Comparison of ENCODE assay signal across 23 cellular contexts in genomic region chr9:122118343-122119165, GRCh38. TPM values are rescaled to one million over a fixed set of nuclear protein-coding genes. Genes with fewer than 3 reads are reported as not detected.
"Had no signal": no experiment of that assay in that cellular context is flagged by ENCODE, and none has a peak within 500 bp of the region (broad histone marks: within the 10 kb centered on the region; RNA-seq: fewer than 3 reads in every experiment).

No MANE protein-coding gene starts in this region.

- H3K27ac ChIP-seq: breast epithelium, PC-9 had no signal

- DNase-seq: activated B cell treated with CpG ODN at 0.5 μM for 24 hours; activated CD4-positive, alpha-beta memory T cell treated with anti-CD3 and anti-CD28 coated beads for 36 hours; activated CD4-positive, alpha-beta T cell treated with anti-CD3 and anti-CD28 coated beads, Interleukin-2, amount 10 ng/mL, durations not matched to agents 7 days and 5 days; activated gamma-delta T cell treated with Interleukin-2 at 50 U/mL for 16 hours; activated naive CD4-positive, alpha-beta T cell treated with anti-CD3 and anti-CD28 coated beads, Interleukin-2, amount 10 ng/mL, durations not matched to agents 7 days and 5 days; activated naive CD8-positive, alpha-beta T cell treated with anti-CD3 and anti-CD28 coated beads for 36 hours; activated T-cell treated with anti-CD3 and anti-CD28 coated beads for 4 hours; activated T-cell treated with anti-CD3 and anti-CD28 coated beads, Interleukin-2, amount 50 U/mL, for 72 hours; caudate nucleus; Karpas-422; NCI-H1048; NCI-H146; NCI-H187 treated with DMSO at 0.1 percent for 48 hours; NCI-H2081 treated with DMSO at 0.1 percent for 48 hours; NCI-H446; NCI-H524; SIG-M5; T-helper 17 cell; T-helper 9 cell had no signal

- H3K36me3 Mint-ChIP-seq: activated CD4-positive, alpha-beta memory T cell treated with anti-CD3 and anti-CD28 coated beads for 36 hours; activated naive CD4-positive, alpha-beta T cell treated with anti-CD3 and anti-CD28 coated beads, Interleukin-2, amount 10 ng/mL, durations not matched to agents 7 days and 5 days; activated naive CD8-positive, alpha-beta T cell treated with anti-CD3 and anti-CD28 coated beads for 36 hours had no signal

- H3K9me3 ChIP-seq: breast epithelium had no signal

- H3K4me1 Mint-ChIP-seq: activated B cell treated with CpG ODN at 0.5 μM for 24 hours; activated CD4-positive, alpha-beta T cell treated with anti-CD3 and anti-CD28 coated beads, Interleukin-2, amount 10 ng/mL, durations not matched to agents 7 days and 5 days; activated naive CD4-positive, alpha-beta T cell treated with anti-CD3 and anti-CD28 coated beads, Interleukin-2, amount 10 ng/mL, durations not matched to agents 7 days and 5 days had no signal

- H3K27me3 Mint-ChIP-seq: activated CD4-positive, alpha-beta T cell treated with anti-CD3 and anti-CD28 coated beads, Interleukin-2, amount 10 ng/mL, durations not matched to agents 7 days and 5 days had no signal

- H3K4me3 Mint-ChIP-seq: activated B cell treated with CpG ODN at 0.5 μM for 24 hours; activated CD4-positive, alpha-beta memory T cell treated with anti-CD3 and anti-CD28 coated beads for 36 hours; activated CD4-positive, alpha-beta T cell treated with anti-CD3 and anti-CD28 coated beads, Interleukin-2, amount 10 ng/mL, durations not matched to agents 7 days and 5 days; activated naive CD4-positive, alpha-beta T cell treated with anti-CD3 and anti-CD28 coated beads, Interleukin-2, amount 10 ng/mL, durations not matched to agents 7 days and 5 days; activated naive CD8-positive, alpha-beta T cell treated with anti-CD3 and anti-CD28 coated beads for 36 hours; activated T-cell treated with anti-CD3 and anti-CD28 coated beads, Interleukin-2, amount 50 U/mL, for 72 hours; T-helper 17 cell had no signal

- ATAC-seq: activated T-cell treated with anti-CD3 and anti-CD28 coated beads, Interleukin-2, amount 50 U/mL, for 72 hours; T-helper 17 cell had no signal

- H3K27me3 ChIP-seq: breast epithelium had no signal

- H3K36me3 ChIP-seq: breast epithelium had no signal

- H3K27ac Mint-ChIP-seq: activated B cell treated with CpG ODN at 0.5 μM for 24 hours; activated CD4-positive, alpha-beta memory T cell treated with anti-CD3 and anti-CD28 coated beads for 36 hours; activated CD4-positive, alpha-beta T cell treated with anti-CD3 and anti-CD28 coated beads, Interleukin-2, amount 10 ng/mL, durations not matched to agents 7 days and 5 days; activated naive CD4-positive, alpha-beta T cell treated with anti-CD3 and anti-CD28 coated beads, Interleukin-2, amount 10 ng/mL, durations not matched to agents 7 days and 5 days; activated naive CD8-positive, alpha-beta T cell treated with anti-CD3 and anti-CD28 coated beads for 36 hours; activated T-cell treated with anti-CD3 and anti-CD28 coated beads, Interleukin-2, amount 50 U/mL, for 72 hours; activated T-helper 2 cell treated with anti-CD3 and anti-CD28 coated beads, Interferon-gamma antibody, Interleukin-2, Interleukin-4, amounts not matched to agents 10 μg/mL and 5 μg/mL and 100 μg/mL, durations not matched to agents 14 hours and 24 hours and 36 hours; T-helper 17 cell had no signal

- H3K9me3 Mint-ChIP-seq: activated B cell treated with CpG ODN at 0.5 μM for 24 hours; activated CD4-positive, alpha-beta T cell treated with anti-CD3 and anti-CD28 coated beads, Interleukin-2, amount 10 ng/mL, durations not matched to agents 7 days and 5 days; activated naive CD4-positive, alpha-beta T cell treated with anti-CD3 and anti-CD28 coated beads, Interleukin-2, amount 10 ng/mL, durations not matched to agents 7 days and 5 days; activated naive CD8-positive, alpha-beta T cell treated with anti-CD3 and anti-CD28 coated beads for 36 hours; activated T-cell treated with anti-CD3 and anti-CD28 coated beads, Interleukin-2, amount 50 U/mL, for 72 hours; activated T-helper 2 cell treated with anti-CD3 and anti-CD28 coated beads, Interferon-gamma antibody, Interleukin-2, Interleukin-4, amounts not matched to agents 10 μg/mL and 5 μg/mL and 100 μg/mL, durations not matched to agents 14 hours and 24 hours and 36 hours had no signal

- H3K4me1 ChIP-seq: breast epithelium had no signal

- H3K4me3 ChIP-seq: breast epithelium, PC-9 had no signal

RNA-seq across cellular contexts. Expression of gene MORN5, which starts 41.2 kb away (rescaled TPM):
- total RNA-seq: activated B cell treated with CpG ODN at 0.5 μM for 24 hours; activated CD4-positive, alpha-beta memory T cell treated with anti-CD3 and anti-CD28 coated beads for 36 hours; activated CD4-positive, alpha-beta T cell treated with anti-CD3 and anti-CD28 coated beads, Interleukin-2, amount 10 ng/mL, durations not matched to agents 7 days and 5 days; activated CD8-positive, alpha-beta memory T cell treated with anti-CD3 and anti-CD28 coated beads for 36 hours; activated naive CD8-positive, alpha-beta T cell treated with anti-CD3 and anti-CD28 coated beads for 36 hours; activated T-cell treated with anti-CD3 and anti-CD28 coated beads, Interleukin-2, amount 50 U/mL, for 72 hours; activated T-helper 2 cell treated with anti-CD3 and anti-CD28 coated beads, Interferon-gamma antibody, Interleukin-2, Interleukin-4, amounts not matched to agents 10 μg/mL and 5 μg/mL and 100 μg/mL, durations not matched to agents 14 hours and 24 hours and 36 hours; breast epithelium; PC-9; T-helper 17 cell had no signal
